In the genomic region with DNA sequence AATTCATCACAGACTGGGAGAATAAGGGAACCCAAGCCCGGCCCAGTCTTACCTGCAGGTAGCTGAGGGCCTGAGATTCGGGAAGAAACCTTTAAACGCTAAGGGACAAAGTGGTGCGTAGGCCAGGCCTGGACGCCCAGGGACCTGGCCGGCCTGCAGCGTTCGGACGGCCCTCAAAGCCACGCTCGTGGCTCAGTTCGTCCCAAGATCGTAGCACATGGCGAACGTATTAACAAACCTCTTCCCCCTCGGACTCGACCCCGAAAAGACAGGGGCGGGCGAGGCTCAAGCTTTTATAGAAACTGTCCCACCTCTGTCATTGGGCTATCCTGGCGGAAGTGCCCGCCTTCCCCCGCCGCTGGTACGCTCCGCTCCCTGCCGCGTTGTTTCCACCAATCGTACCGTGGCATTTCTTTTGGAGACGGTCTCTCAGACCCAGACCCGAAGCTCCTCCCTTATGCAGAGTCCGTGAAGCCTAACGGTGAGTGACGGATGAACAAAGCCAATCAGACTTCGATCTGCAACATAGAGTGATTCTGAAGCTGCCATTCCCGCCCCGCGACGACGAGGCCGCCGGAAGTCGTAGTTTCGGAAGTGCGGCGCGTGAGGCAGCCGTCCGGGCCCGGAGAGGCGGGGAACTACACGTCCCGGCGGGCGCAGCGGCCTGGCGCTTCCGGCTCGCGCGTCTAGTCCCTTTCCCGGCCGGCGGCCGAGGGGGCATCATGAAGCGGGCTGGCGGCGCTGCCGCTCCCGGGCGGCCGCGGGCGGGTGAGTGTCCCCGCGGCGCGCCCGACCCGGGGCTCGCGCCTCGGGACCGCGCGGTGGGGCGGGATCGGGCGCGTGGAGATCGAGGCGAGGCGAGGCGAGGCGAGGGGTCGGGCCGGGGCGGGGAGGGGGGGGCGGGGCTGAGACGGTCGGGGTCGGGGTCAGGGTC, we compare ENCODE assay signal across 1 cellular context.
TF ChIP-seq lines count a peak whose summit lies in the region.

A gene (plus strand): TSS at position 692 of the 934 bp plus-strand sequence. CDS start 8,139 bp downstream, outside the sequence.

TF ChIP-seq in GM12878, 131 proteins besides CTCF, POLR2A, EP300 and RAD21 (continued from another document and continues in another):
- TF ChIP-seq, protein P1, sequence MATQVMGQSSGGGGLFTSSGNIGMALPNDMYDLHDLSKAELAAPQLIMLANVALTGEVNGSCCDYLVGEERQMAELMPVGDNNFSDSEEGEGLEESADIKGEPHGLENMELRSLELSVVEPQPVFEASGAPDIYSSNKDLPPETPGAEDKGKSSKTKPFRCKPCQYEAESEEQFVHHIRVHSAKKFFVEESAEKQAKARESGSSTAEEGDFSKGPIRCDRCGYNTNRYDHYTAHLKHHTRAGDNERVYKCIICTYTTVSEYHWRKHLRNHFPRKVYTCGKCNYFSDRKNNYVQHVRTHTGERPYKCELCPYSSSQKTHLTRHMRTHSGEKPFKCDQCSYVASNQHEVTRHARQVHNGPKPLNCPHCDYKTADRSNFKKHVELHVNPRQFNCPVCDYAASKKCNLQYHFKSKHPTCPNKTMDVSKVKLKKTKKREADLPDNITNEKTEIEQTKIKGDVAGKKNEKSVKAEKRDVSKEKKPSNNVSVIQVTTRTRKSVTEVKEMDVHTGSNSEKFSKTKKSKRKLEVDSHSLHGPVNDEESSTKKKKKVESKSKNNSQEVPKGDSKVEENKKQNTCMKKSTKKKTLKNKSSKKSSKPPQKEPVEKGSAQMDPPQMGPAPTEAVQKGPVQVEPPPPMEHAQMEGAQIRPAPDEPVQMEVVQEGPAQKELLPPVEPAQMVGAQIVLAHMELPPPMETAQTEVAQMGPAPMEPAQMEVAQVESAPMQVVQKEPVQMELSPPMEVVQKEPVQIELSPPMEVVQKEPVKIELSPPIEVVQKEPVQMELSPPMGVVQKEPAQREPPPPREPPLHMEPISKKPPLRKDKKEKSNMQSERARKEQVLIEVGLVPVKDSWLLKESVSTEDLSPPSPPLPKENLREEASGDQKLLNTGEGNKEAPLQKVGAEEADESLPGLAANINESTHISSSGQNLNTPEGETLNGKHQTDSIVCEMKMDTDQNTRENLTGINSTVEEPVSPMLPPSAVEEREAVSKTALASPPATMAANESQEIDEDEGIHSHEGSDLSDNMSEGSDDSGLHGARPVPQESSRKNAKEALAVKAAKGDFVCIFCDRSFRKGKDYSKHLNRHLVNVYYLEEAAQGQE (IDR thresholded peaks at IDR 0.05; ENCODE audit: low read depth, low read length), result peak; percentile 48; the same call in 1 of the 2 replicates
- peak; percentile 75 for TF ChIP-seq YY1 (IDR thresholded peaks at IDR 0.05; ENCODE audit: low read depth, low read length)
- peak in 1 of 2 experiments; percentile 62; a peak in 2 of 3 replicates for TF ChIP-seq EGR1 (IDR thresholded peaks at IDR 0.05; ENCODE audit: borderline replicate concordance in 1 of 2, low read depth in 2 of 2, low read length in 2 of 2)
- no peak for TF ChIP-seq NFIC (IDR thresholded peaks at IDR 0.05; ENCODE audit: low read depth, low read length)
- TF ChIP-seq ATF7 (IDR thresholded peaks at IDR 0.05; ENCODE audit: low read depth), result peak; percentile 31; the same call in 1 of the 2 replicates
- 0 out of 2 replicates have a peak, but pooled peaks have one; percentile 86 for TF ChIP-seq CHD1 (IDR thresholded peaks at IDR 0.05; ENCODE audit: low read depth, low read length)
- peak; percentile 58 for TF ChIP-seq NFYA (IDR thresholded peaks at IDR 0.05; ENCODE audit: borderline replicate concordance, low read depth, low read length)
- no peak for TF ChIP-seq IKZF2 (IDR thresholded peaks at IDR 0.05)
- no peak for TF ChIP-seq ZNF274 (IDR thresholded peaks at IDR 0.05; ENCODE audit: insufficient read depth, insufficient read length)
- no peak for TF ChIP-seq SMC3 (IDR thresholded peaks at IDR 0.05; ENCODE audit: borderline replicate concordance, low read length)
- TF ChIP-seq, protein P2, sequence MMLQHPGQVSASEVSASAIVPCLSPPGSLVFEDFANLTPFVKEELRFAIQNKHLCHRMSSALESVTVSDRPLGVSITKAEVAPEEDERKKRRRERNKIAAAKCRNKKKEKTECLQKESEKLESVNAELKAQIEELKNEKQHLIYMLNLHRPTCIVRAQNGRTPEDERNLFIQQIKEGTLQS (IDR thresholded peaks at IDR 0.05; ENCODE audit: borderline replicate concordance, extremely low read depth, low read depth, low read length), result no peak
- TF ChIP-seq STAT1 (conservative IDR thresholded peaks at IDR 0.05), result peak; percentile 43; the same call in 1 of the 2 replicates
- TF ChIP-seq ZBED1 (IDR thresholded peaks at IDR 0.05; ENCODE audit: borderline replicate concordance), result peak; percentile 92
- TF ChIP-seq SRF (IDR thresholded peaks at IDR 0.05; ENCODE audit: low read depth in 2 of 2, low read length in 2 of 2), result peak in 1 of 2 experiments; percentile 25; a peak in 1 of 4 replicates
- peak; percentile 86 for TF ChIP-seq MXI1 (IDR thresholded peaks at IDR 0.05; ENCODE audit: low read depth, low read length)
- peak; percentile 70 for TF ChIP-seq NBN (IDR thresholded peaks at IDR 0.05)
- TF ChIP-seq, protein P3, sequence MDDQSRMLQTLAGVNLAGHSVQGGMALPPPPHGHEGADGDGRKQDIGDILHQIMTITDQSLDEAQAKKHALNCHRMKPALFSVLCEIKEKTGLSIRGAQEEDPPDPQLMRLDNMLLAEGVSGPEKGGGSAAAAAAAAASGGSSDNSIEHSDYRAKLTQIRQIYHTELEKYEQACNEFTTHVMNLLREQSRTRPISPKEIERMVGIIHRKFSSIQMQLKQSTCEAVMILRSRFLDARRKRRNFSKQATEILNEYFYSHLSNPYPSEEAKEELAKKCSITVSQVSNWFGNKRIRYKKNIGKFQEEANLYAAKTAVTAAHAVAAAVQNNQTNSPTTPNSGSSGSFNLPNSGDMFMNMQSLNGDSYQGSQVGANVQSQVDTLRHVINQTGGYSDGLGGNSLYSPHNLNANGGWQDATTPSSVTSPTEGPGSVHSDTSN (IDR thresholded peaks at IDR 0.05; ENCODE audit: insufficient replicate concordance, low read depth, low read length), result peak; percentile 94
- no peak for TF ChIP-seq RAD51 (IDR thresholded peaks at IDR 0.05)
- TF ChIP-seq, protein P4, sequence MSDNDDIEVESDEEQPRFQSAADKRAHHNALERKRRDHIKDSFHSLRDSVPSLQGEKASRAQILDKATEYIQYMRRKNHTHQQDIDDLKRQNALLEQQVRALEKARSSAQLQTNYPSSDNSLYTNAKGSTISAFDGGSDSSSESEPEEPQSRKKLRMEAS (IDR thresholded peaks at IDR 0.05; ENCODE audit: low read depth, low read length), result peak; percentile 61; the same call in 1 of the 2 replicates
- no peak for TF ChIP-seq NFXL1 (IDR thresholded peaks at IDR 0.05; ENCODE audit: borderline replicate concordance)
- peak; percentile 87 for TF ChIP-seq MYC (IDR thresholded peaks at IDR 0.05; ENCODE audit: insufficient read depth, insufficient read length, insufficient replicate concordance, low read length, severe bottlenecking)
- TF ChIP-seq IRF4 (IDR thresholded peaks at IDR 0.05; ENCODE audit: low read depth, low read length), result no peak
- peak; percentile 52 for TF ChIP-seq FOS (IDR thresholded peaks at IDR 0.05; ENCODE audit: borderline replicate concordance, extremely low read depth, insufficient read length)
- no peak for TF ChIP-seq SUPT20H (IDR thresholded peaks at IDR 0.05; ENCODE audit: borderline replicate concordance, control insufficient read depth, low read depth, low read length)
- no peak for TF ChIP-seq ZNF24 (IDR thresholded peaks at IDR 0.05)
- peak; percentile 80; the same call in 1 of the 2 replicates for TF ChIP-seq RB1 (IDR thresholded peaks at IDR 0.05; ENCODE audit: borderline replicate concordance)
- peak; percentile 98 for TF ChIP-seq HDAC6 (IDR thresholded peaks at IDR 0.05; ENCODE audit: unreplicated experiment)
- peak; percentile 99 for TF ChIP-seq CBFB (IDR thresholded peaks at IDR 0.05; ENCODE audit: low read depth)
- TF ChIP-seq, protein P5, sequence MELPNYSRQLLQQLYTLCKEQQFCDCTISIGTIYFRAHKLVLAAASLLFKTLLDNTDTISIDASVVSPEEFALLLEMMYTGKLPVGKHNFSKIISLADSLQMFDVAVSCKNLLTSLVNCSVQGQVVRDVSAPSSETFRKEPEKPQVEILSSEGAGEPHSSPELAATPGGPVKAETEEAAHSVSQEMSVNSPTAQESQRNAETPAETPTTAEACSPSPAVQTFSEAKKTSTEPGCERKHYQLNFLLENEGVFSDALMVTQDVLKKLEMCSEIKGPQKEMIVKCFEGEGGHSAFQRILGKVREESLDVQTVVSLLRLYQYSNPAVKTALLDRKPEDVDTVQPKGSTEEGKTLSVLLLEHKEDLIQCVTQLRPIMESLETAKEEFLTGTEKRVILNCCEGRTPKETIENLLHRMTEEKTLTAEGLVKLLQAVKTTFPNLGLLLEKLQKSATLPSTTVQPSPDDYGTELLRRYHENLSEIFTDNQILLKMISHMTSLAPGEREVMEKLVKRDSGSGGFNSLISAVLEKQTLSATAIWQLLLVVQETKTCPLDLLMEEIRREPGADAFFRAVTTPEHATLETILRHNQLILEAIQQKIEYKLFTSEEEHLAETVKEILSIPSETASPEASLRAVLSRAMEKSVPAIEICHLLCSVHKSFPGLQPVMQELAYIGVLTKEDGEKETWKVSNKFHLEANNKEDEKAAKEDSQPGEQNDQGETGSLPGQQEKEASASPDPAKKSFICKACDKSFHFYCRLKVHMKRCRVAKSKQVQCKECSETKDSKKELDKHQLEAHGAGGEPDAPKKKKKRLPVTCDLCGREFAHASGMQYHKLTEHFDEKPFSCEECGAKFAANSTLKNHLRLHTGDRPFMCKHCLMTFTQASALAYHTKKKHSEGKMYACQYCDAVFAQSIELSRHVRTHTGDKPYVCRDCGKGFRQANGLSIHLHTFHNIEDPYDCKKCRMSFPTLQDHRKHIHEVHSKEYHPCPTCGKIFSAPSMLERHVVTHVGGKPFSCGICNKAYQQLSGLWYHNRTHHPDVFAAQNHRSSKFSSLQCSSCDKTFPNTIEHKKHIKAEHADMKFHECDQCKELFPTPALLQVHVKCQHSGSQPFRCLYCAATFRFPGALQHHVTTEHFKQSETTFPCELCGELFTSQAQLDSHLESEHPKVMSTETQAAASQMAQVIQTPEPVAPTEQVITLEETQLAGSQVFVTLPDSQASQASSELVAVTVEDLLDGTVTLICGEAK (IDR thresholded peaks at IDR 0.05; ENCODE audit: borderline replicate concordance), result peak; percentile 93
- TF ChIP-seq SIN3A (IDR thresholded peaks at IDR 0.05; ENCODE audit: low read depth, low read length), result peak; percentile 82
- TF ChIP-seq SIX5 (IDR thresholded peaks at IDR 0.05; ENCODE audit: low read depth, low read length, severe bottlenecking), result peak; percentile 96
- TF ChIP-seq NR2C2 (IDR thresholded peaks at IDR 0.05; ENCODE audit: borderline replicate concordance, control insufficient read depth, insufficient read length, low read depth), result no peak
- TF ChIP-seq BHLHE40 (IDR thresholded peaks at IDR 0.05; ENCODE audit: borderline replicate concordance in 1 of 2, low read depth in 2 of 2, low read length in 1 of 2), result peak; percentile 59 to 86; a peak in 3 of 4 replicates
- TF ChIP-seq BRCA1 (IDR thresholded peaks at IDR 0.05; ENCODE audit: low read depth, low read length), result no peak
- TF ChIP-seq POLR2AphosphoS2 (IDR thresholded peaks at IDR 0.05; ENCODE audit: low read depth, low read length), result peak; percentile 99
- peak; percentile 91 for TF ChIP-seq SMAD1 (IDR thresholded peaks at IDR 0.05; ENCODE audit: low read depth, partially characterized antibody)
- peak; percentile 76 for TF ChIP-seq SREBF1 (IDR thresholded peaks at IDR 0.05; ENCODE audit: low read length)
- TF ChIP-seq TCF3 (IDR thresholded peaks at IDR 0.05; ENCODE audit: borderline replicate concordance, insufficient read depth, low read depth, low read length), result peak; percentile 89; the same call in 1 of the 2 replicates
- TF ChIP-seq, protein P6, sequence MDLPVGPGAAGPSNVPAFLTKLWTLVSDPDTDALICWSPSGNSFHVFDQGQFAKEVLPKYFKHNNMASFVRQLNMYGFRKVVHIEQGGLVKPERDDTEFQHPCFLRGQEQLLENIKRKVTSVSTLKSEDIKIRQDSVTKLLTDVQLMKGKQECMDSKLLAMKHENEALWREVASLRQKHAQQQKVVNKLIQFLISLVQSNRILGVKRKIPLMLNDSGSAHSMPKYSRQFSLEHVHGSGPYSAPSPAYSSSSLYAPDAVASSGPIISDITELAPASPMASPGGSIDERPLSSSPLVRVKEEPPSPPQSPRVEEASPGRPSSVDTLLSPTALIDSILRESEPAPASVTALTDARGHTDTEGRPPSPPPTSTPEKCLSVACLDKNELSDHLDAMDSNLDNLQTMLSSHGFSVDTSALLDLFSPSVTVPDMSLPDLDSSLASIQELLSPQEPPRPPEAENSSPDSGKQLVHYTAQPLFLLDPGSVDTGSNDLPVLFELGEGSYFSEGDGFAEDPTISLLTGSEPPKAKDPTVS (IDR thresholded peaks at IDR 0.05; ENCODE audit: low read depth, low read length), result 0 out of 2 replicates have a peak, but pooled peaks have one; percentile 58
- TF ChIP-seq, protein P7, sequence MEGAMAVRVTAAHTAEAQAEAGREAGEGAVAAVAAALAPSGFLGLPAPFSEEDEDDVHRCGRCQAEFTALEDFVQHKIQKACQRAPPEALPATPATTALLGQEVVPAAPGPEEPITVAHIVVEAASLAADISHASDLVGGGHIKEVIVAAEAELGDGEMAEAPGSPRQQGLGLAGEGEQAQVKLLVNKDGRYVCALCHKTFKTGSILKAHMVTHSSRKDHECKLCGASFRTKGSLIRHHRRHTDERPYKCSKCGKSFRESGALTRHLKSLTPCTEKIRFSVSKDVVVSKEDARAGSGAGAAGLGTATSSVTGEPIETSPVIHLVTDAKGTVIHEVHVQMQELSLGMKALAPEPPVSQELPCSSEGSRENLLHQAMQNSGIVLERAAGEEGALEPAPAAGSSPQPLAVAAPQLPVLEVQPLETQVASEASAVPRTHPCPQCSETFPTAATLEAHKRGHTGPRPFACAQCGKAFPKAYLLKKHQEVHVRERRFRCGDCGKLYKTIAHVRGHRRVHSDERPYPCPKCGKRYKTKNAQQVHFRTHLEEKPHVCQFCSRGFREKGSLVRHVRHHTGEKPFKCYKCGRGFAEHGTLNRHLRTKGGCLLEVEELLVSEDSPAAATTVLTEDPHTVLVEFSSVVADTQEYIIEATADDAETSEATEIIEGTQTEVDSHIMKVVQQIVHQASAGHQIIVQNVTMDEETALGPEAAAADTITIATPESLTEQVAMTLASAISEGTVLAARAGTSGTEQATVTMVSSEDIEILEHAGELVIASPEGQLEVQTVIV (IDR thresholded peaks at IDR 0.05; ENCODE audit: borderline replicate concordance, partially characterized antibody), result peak; percentile 87
- TF ChIP-seq, protein P8, sequence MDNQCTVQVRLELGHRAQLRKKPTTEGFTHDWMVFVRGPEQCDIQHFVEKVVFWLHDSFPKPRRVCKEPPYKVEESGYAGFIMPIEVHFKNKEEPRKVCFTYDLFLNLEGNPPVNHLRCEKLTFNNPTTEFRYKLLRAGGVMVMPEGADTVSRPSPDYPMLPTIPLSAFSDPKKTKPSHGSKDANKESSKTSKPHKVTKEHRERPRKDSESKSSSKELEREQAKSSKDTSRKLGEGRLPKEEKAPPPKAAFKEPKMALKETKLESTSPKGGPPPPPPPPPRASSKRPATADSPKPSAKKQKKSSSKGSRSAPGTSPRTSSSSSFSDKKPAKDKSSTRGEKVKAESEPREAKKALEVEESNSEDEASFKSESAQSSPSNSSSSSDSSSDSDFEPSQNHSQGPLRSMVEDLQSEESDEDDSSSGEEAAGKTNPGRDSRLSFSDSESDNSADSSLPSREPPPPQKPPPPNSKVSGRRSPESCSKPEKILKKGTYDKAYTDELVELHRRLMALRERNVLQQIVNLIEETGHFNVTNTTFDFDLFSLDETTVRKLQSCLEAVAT (IDR thresholded peaks at IDR 0.05), result peak; percentile 71
- TF ChIP-seq RELA (IDR thresholded peaks at IDR 0.05; ENCODE audit: borderline replicate concordance, partially characterized antibody), result peak; percentile 66
- peak; percentile 15; the same call in 1 of the 2 replicates for TF ChIP-seq SMARCA5 (IDR thresholded peaks at IDR 0.05)
- TF ChIP-seq TCF7 (IDR thresholded peaks at IDR 0.05; ENCODE audit: borderline replicate concordance), result no peak
- peak; percentile 93 for TF ChIP-seq TARDBP (IDR thresholded peaks at IDR 0.05; ENCODE audit: borderline replicate concordance)
